ENCODE assay signal across 1 cellular context in the genomic region with DNA sequence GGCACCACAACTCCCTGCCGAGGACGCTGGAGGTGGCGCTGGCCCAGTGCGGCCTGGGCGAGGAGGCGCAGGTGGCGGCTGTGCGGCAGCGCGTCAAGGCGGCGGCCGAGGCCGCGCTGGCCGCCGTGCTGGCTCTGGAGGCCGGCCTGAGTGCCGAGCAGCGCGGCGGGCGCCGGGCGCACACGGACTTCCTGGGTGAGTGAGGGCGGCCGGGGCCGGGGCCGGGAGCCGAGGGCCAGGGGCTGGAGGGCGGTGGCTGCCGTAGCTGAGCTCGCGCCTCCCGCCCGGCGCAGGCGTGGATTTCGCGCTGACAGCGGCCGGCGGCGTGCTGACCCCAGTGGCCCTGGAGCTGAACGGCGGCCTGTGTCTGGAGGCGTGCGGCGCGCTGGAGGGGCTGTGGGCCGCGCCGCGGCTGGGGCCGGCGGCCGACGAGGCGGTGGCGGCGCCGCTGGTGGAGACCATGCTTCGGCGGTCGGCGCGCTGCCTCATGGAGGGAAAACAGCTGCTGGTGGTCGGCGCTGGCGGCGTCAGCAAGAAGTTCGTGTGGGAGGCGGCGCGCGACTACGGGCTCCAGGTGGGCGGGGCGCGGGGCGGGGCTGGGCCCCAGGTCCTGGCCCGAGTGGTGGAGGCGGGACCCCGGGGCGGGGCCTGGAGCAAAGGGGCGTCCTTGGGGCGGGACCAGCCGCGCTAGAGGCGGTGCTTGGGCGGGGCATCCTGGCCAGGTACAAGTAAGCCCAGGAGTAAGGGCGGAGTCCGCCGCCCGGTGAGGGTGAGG.
TF ChIP-seq lines count a peak whose summit lies in the region.

No MANE protein-coding gene starts in this region.

TF ChIP-seq in K562, 482 proteins besides CTCF, POLR2A, EP300 and RAD21 (continued from another document):
- TF ChIP-seq NR0B1 (IDR thresholded peaks at IDR 0.05; ENCODE audit: partially characterized antibody) (no peak), PTBP1 (IDR thresholded peaks at IDR 0.05; ENCODE audit: low read depth, low read length) (no peak)
TF ChIP-seq in K562: peak in this region for 72.
